ENCODE assay signal across 8 cellular contexts in genomic region chr11:73982595-73982989, GRCh38. TPM values are rescaled to one million over a fixed set of nuclear protein-coding genes. Genes with fewer than 3 reads are reported as not detected.
DNase-seq lines count a peak whose midpoint lies in the region; ATAC-seq and TF ChIP-seq lines count a peak whose summit lies in the region.

A gene with protein sequence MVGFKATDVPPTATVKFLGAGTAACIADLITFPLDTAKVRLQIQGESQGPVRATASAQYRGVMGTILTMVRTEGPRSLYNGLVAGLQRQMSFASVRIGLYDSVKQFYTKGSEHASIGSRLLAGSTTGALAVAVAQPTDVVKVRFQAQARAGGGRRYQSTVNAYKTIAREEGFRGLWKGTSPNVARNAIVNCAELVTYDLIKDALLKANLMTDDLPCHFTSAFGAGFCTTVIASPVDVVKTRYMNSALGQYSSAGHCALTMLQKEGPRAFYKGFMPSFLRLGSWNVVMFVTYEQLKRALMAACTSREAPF (minus strand): TSS chr11:73982843. CDS start chr11:73978378, 4,465 bp downstream.

- H3K27ac Mint-ChIP-seq in activated naive CD4-positive, alpha-beta T cell treated with anti-CD3 and anti-CD28 coated beads, Interleukin-2, amount 50 U/mL, for 72 hours = peak within 1 kb of the TSS; percentile 100

- H3K9me3 Mint-ChIP-seq in activated naive CD4-positive, alpha-beta T cell treated with anti-CD3 and anti-CD28 coated beads, Interleukin-2, amount 50 U/mL, for 72 hours = no peaks in the 10 kb centered on the region

- intact Hi-C loops in HCT116 (cut with micrococcal nuclease) (loop anchor here (5.0 kb wide), 1 partner anchor 190 kb away; the partner anchor contains the start of genes C2CD3 and PPME1), Right ventricle myocardium superior (cut with DNase I) (no loop called here), tibial artery (cut with DNase I; ENCODE audit: low total_unique reads) (loop anchor here (5.0 kb wide), 1 partner anchor 35 kb away; no protein-coding TSS in a partner anchor)

- RAD21 ChIA-PET in HCT116 (lab: Charles Lee; ENCODE audit: low non-redundant PET in 1 of 2, low total read pairs in 2 of 2, uncharacterized antibody in 2 of 2, unreplicated experiment in 2 of 2) = interaction anchor here (0.6 to 0.7 kb wide), 2 partner anchors 188 kb away, joined by 5 to 6 read pairs; partner anchors contain the start of gene C2CD3 (in 2 of the 2)

- peaks cover 16 to 37% of the 10 kb centered on the region in 2 experiments for H3K4me1 ChIP-seq in HCT116 (ENCODE audit: control insufficient read depth in 1 of 2, insufficient read depth in 2 of 2, low read length in 2 of 2)
- H3K4me1 ChIP-seq in parathyroid adenoma = no peaks in the 10 kb centered on the region
- H3K4me1 ChIP-seq in tibial artery = peaks cover 0 to 25% (median 15%) of the 10 kb centered on the region in 4 donors

- TF ChIP-seq POLR2A in HCT116 (IDR thresholded peaks at IDR 0.05; ENCODE audit: borderline replicate concordance, extremely low read depth, insufficient read depth, insufficient read length) = no peak

- H3K9ac ChIP-seq in HCT116 (ENCODE audit: low read length) (peak within 1 kb of the TSS; percentile 66), parathyroid adenoma (no peak within 1 kb of the TSS)

- H3K79me2 ChIP-seq in HCT116 (ENCODE audit: insufficient read depth, low read length) = 0 out of 2 replicates have a peak, but pooled peaks cover 3% of the 10 kb centered on the region
- H3K79me2 ChIP-seq in parathyroid adenoma = no peaks in the 10 kb centered on the region

- H3K9me3 ChIP-seq in HCT116 (ENCODE audit: control insufficient read depth in 1 of 2, insufficient read depth in 1 of 2, low read depth in 1 of 2, low read length in 2 of 2) = no peaks in the 10 kb centered on the region
- no peaks in the 10 kb centered on the region for H3K9me3 ChIP-seq in parathyroid adenoma (ENCODE audit: control insufficient read depth, low read length)
- no peaks in the 10 kb centered on the region for H3K9me3 ChIP-seq in tibial artery

- peaks cover 56 to 61% of the 10 kb centered on the region in 2 donors for H3K36me3 Mint-ChIP-seq in activated naive CD4-positive, alpha-beta T cell treated with anti-CD3 and anti-CD28 coated beads, Interleukin-2, amount 50 U/mL, for 72 hours

- ATAC-seq in HCT116 = peak; percentile 86
- ATAC-seq in activated naive CD4-positive, alpha-beta T cell treated with anti-CD3 and anti-CD28 coated beads, Interleukin-2, amount 50 U/mL, for 72 hours = peak; percentile 69 to 74
- peak; percentile 94 for ATAC-seq in Right ventricle myocardium superior (ENCODE audit: poor library complexity)

- peak; percentile 90 for DNase-seq in GF-D8 (lab: John Stamatoyannopoulos, UW)
- DNase-seq in HCT116 (ENCODE audit: low read depth, low spot score) = no peak
- DNase-seq in NAMALWA (ENCODE audit: low spot score) = peak; percentile 85
- peak; percentile 78 for DNase-seq in SKM-1 treated with dmso at 0.1 percent for 144 hours (lab: John Stamatoyannopoulos, UW; ENCODE audit: unreplicated experiment)
- peak; percentile 89 to 90 for DNase-seq in activated naive CD4-positive, alpha-beta T cell treated with anti-CD3 and anti-CD28 coated beads, Interleukin-2, amount 50 U/mL, for 72 hours (ENCODE audit: low spot score in 2 of 2)
- DNase-seq in Right ventricle myocardium superior = peak; percentile 94
- peak in 1 of 2 donors; percentile 81 for DNase-seq in tibial artery

- TF ChIP-seq CTCF in HCT116 (IDR thresholded peaks at IDR 0.05 in 2 of 3, conservative IDR thresholded peaks at IDR 0.05 in 1 of 3; ENCODE audit: borderline replicate concordance in 1 of 3, insufficient read depth in 1 of 3, low read depth in 2 of 3, low read length in 2 of 3) (no peak), parathyroid adenoma (IDR thresholded peaks at IDR 0.05) (no peak), tibial artery (IDR thresholded peaks at IDR 0.05) (no peak)

- H4K20me1 ChIP-seq in HCT116 (ENCODE audit: insufficient read depth) = no peaks in the 10 kb centered on the region

- H3K9me2 ChIP-seq in HCT116 (ENCODE audit: insufficient read depth) = no peaks in the 10 kb centered on the region

- H2AFZ ChIP-seq in HCT116 (ENCODE audit: low read depth, low read length, poor library complexity, severe bottlenecking) (peak within 1 kb of the TSS; percentile 56), parathyroid adenoma (peak within 1 kb of the TSS; percentile 82)

- H3K27ac ChIP-seq in HCT116 (ENCODE audit: low read depth, low read length) (peak within 1 kb of the TSS; percentile 85), parathyroid adenoma (peak within 1 kb of the TSS; percentile 12), tibial artery (peak within 1 kb of the TSS; percentile 85 to 86)

- H3K4me3 ChIP-seq in HCT116 (replicated peaks in 1 of 2; ENCODE audit: low read depth in 1 of 2, low read length in 2 of 2) (peak within 1 kb of the TSS; percentile 57 to 66), parathyroid adenoma (ENCODE audit: low read depth, low read length) (peak within 1 kb of the TSS; percentile 78), tibial artery (peak within 1 kb of the TSS; percentile 57 to 62)

- no TSS peak for BruUV-seq in HCT116 (replicated peaks; lab: Mats Ljungman, UMichigan)

- peak within 1 kb of the TSS; percentile 91 for H3K4me2 ChIP-seq in HCT116 (ENCODE audit: low read length)
- H3K4me2 ChIP-seq in parathyroid adenoma (ENCODE audit: low read length) = peak within 1 kb of the TSS; percentile 96

- no peak for TF ChIP-seq RAD21 in HCT116 (IDR thresholded peaks at IDR 0.05; ENCODE audit: low read depth)

- POLR2A ChIA-PET in HCT116 (lab: Charles Lee) = interaction anchor here (0.6 to 1.1 kb wide), 2 partner anchors 10 to 17 kb away, joined by 3 to 4 read pairs; no protein-coding TSS in a partner anchor

- CTCF ChIA-PET in HCT116 (lab: Charles Lee) = no interaction called here

- H3K27me3 ChIP-seq in HCT116 (ENCODE audit: insufficient read depth, low read length) (no peaks in the 10 kb centered on the region), parathyroid adenoma (ENCODE audit: control insufficient read depth, insufficient read depth, low read length) (no peaks in the 10 kb centered on the region), tibial artery (no peaks in the 10 kb centered on the region)

- no peaks in the 10 kb centered on the region for H3K36me3 ChIP-seq in HCT116 (ENCODE audit: control insufficient read depth in 1 of 2, insufficient read depth in 2 of 2, low read length in 2 of 2)
- H3K36me3 ChIP-seq in parathyroid adenoma (ENCODE audit: control insufficient read depth, insufficient read depth, low read length) = no peaks in the 10 kb centered on the region
- H3K36me3 ChIP-seq in tibial artery = peaks cover 0 to 19% (median 5%) of the 10 kb centered on the region in 3 donors

TF ChIP-seq in HCT116, 20 proteins besides CTCF, POLR2A, EP300 and RAD21:
- peak; percentile 66; the same call in 1 of the 2 replicates for TF ChIP-seq POLR2AphosphoS5 (IDR thresholded peaks at IDR 0.05; ENCODE audit: low read depth, low read length)
- no peak for TF ChIP-seq FOSL1 (IDR thresholded peaks at IDR 0.05; ENCODE audit: low read depth)
- TF ChIP-seq CBX3 (IDR thresholded peaks at IDR 0.05; ENCODE audit: low read depth) = 0 out of 2 replicates have a peak, but pooled peaks have one; percentile 72
- no peak for TF ChIP-seq SIN3A (IDR thresholded peaks at IDR 0.05; ENCODE audit: low read depth)
- no peak for TF ChIP-seq EGR1 (IDR thresholded peaks at IDR 0.05; ENCODE audit: low read depth)

RNA-seq across cellular contexts. Expression of the gene that starts here (rescaled TPM):
- 20.4 TPM for total RNA-seq in HCT116 (2021; ENCODE audit: unreplicated experiment)
- 17.4 and 17.5 TPM in 2 replicates for polyA plus RNA-seq in HCT116 (2012)
- 100 to 1,000 TPM; 271 to 326 TPM for total RNA-seq in activated naive CD4-positive, alpha-beta T cell treated with anti-CD3 and anti-CD28 coated beads, Interleukin-2, amount 50 U/mL, for 72 hours
- total RNA-seq in Right ventricle myocardium superior = 25.8 TPM

Comparison
In these comparisons a context has a peak if more than half of its experiments do, and no peak if none do; other contexts are left out.
1. RNA of the gene that starts here (total RNA-seq): 271 to 326 TPM in activated naive CD4-positive, alpha-beta T cell treated with anti-CD3 and anti-CD28 coated beads, Interleukin-2, amount 50 U/mL, for 72 hours; 25.8 TPM in Right ventricle myocardium superior (single experiment) and 20.4 TPM in HCT116 (single experiment); every median in the first group is over 10 times any median in the second.
2. H3K27ac ChIP-seq: peak in every context shown above with its lines; median percentile 86 in tibial artery; 85 in HCT116; 12 in parathyroid adenoma.
3. Peak in every context shown above with its lines, with median percentiles within 50 percentile points of each other: ATAC-seq and H3K4me3 ChIP-seq.